In the genomic region with DNA sequence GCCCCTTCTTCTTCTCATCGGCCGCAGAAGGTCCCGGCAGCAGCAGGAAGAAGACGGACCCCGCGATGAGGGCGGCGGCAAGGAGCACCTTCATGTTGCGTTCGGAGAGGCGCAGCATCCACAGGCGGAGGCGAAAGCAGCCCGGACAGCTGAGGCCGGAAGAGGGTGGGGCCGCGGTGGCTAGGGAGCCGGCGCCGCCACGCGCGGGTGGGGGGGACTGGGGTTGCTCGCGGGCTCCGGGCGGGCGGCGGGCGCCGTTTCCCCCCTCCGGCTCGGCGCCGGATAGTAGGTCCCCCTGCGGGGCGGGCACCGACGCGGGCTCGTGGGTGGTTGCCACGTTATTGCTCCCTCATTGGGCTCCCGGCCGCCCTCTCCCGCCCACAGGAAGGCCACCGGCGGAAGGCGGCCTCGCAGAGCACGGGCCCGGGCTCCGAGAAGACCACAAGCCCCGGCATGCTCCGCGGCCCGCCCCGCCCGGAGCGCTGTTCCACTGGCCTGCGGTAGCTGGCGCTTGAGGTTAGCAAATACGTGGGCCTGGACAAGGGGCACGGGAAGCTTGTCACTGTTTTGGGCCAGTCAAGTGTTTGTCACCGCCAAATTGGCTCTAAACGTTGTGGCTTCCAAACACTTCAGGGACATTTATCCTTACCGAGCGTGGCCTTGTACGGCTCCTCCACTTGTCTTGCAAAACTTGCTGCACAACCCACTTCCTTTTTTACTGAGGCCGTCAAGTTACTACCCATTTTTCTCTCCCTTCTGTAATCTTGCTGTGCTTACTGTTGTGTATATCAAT, we compare ENCODE assay signal across 1 cellular context.
TF ChIP-seq lines count a peak whose summit lies in the region.

A gene (minus strand): TSS at position 154 of the 793 bp plus-strand sequence. CDS start 36 bp downstream, at position 118.

TF ChIP-seq in K562, 482 proteins besides CTCF, POLR2A, EP300 and RAD21 (continued from another document and continues in another):
- TF ChIP-seq, protein P1, sequence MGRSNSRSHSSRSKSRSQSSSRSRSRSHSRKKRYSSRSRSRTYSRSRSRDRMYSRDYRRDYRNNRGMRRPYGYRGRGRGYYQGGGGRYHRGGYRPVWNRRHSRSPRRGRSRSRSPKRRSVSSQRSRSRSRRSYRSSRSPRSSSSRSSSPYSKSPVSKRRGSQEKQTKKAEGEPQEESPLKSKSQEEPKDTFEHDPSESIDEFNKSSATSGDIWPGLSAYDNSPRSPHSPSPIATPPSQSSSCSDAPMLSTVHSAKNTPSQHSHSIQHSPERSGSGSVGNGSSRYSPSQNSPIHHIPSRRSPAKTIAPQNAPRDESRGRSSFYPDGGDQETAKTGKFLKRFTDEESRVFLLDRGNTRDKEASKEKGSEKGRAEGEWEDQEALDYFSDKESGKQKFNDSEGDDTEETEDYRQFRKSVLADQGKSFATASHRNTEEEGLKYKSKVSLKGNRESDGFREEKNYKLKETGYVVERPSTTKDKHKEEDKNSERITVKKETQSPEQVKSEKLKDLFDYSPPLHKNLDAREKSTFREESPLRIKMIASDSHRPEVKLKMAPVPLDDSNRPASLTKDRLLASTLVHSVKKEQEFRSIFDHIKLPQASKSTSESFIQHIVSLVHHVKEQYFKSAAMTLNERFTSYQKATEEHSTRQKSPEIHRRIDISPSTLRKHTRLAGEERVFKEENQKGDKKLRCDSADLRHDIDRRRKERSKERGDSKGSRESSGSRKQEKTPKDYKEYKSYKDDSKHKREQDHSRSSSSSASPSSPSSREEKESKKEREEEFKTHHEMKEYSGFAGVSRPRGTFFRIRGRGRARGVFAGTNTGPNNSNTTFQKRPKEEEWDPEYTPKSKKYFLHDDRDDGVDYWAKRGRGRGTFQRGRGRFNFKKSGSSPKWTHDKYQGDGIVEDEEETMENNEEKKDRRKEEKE (IDR thresholded peaks at IDR 0.05; ENCODE audit: borderline replicate concordance in 1 of 2, control insufficient read depth in 1 of 2, low read depth in 2 of 2, low read length in 1 of 2) = peak in 1 of 2 experiments; percentile 74; a peak in 2 of 4 replicates
- peak; percentile 74 to 97 for TF ChIP-seq FOXK2 (conservative IDR thresholded peaks at IDR 0.05 in 1 of 2, IDR thresholded peaks at IDR 0.05 in 1 of 2; ENCODE audit: low read depth in 2 of 2)
- TF ChIP-seq CBX8 (IDR thresholded peaks at IDR 0.05; ENCODE audit: borderline replicate concordance, extremely low read depth, low read depth, low read length, poor library complexity, severe bottlenecking) = no peak
- peak in 2 of 3 experiments; percentile 42 to 45 for TF ChIP-seq YY1 (IDR thresholded peaks at IDR 0.05; ENCODE audit: borderline replicate concordance in 1 of 3, control insufficient read depth in 1 of 3, extremely low read depth in 1 of 3, insufficient read depth in 3 of 3, insufficient read length in 1 of 3, insufficient replicate concordance in 2 of 3, low read depth in 1 of 3, low read length in 2 of 3)
- no peak for TF ChIP-seq KDM2B (CRISPR knock-in tag; IDR thresholded peaks at IDR 0.05)
- TF ChIP-seq ZNF586 (CRISPR knock-in tag; conservative IDR thresholded peaks at IDR 0.05) = no peak
- TF ChIP-seq, protein P2, sequence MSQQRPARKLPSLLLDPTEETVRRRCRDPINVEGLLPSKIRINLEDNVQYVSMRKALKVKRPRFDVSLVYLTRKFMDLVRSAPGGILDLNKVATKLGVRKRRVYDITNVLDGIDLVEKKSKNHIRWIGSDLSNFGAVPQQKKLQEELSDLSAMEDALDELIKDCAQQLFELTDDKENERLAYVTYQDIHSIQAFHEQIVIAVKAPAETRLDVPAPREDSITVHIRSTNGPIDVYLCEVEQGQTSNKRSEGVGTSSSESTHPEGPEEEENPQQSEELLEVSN (IDR thresholded peaks at IDR 0.05; ENCODE audit: borderline replicate concordance in 1 of 2, extremely low read depth in 1 of 2, insufficient read depth in 1 of 2, insufficient read length in 1 of 2, low read depth in 1 of 2, low read length in 1 of 2, poor library complexity in 1 of 2, severe bottlenecking in 1 of 2) = peak in 1 of 2 experiments; percentile 55
- TF ChIP-seq, protein P3, sequence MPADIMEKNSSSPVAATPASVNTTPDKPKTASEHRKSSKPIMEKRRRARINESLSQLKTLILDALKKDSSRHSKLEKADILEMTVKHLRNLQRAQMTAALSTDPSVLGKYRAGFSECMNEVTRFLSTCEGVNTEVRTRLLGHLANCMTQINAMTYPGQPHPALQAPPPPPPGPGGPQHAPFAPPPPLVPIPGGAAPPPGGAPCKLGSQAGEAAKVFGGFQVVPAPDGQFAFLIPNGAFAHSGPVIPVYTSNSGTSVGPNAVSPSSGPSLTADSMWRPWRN (IDR thresholded peaks at IDR 0.05; ENCODE audit: low read depth) = no peak
- TF ChIP-seq RBBP5 (IDR thresholded peaks at IDR 0.05; ENCODE audit: borderline replicate concordance, insufficient read depth, low read length, poor library complexity, severe bottlenecking) = peak; percentile 91
- TF ChIP-seq SMARCA4 (IDR thresholded peaks at IDR 0.05) = peak; percentile 64; the same call in 1 of the 2 replicates
- TF ChIP-seq NFIC (IDR thresholded peaks at IDR 0.05) = peak; percentile 48
- peak; percentile 66 for TF ChIP-seq ETV5 (CRISPR knock-in tag; IDR thresholded peaks at IDR 0.05; ENCODE audit: low read depth)
- TF ChIP-seq ZNF263 (CRISPR knock-in tag; IDR thresholded peaks at IDR 0.05; ENCODE audit: borderline replicate concordance) = peak; percentile 30; the same call in 1 of the 2 replicates
- TF ChIP-seq, protein P4, sequence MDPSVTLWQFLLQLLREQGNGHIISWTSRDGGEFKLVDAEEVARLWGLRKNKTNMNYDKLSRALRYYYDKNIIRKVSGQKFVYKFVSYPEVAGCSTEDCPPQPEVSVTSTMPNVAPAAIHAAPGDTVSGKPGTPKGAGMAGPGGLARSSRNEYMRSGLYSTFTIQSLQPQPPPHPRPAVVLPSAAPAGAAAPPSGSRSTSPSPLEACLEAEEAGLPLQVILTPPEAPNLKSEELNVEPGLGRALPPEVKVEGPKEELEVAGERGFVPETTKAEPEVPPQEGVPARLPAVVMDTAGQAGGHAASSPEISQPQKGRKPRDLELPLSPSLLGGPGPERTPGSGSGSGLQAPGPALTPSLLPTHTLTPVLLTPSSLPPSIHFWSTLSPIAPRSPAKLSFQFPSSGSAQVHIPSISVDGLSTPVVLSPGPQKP (CRISPR knock-in tag; IDR thresholded peaks at IDR 0.05) = no peak
- TF ChIP-seq, protein P5, sequence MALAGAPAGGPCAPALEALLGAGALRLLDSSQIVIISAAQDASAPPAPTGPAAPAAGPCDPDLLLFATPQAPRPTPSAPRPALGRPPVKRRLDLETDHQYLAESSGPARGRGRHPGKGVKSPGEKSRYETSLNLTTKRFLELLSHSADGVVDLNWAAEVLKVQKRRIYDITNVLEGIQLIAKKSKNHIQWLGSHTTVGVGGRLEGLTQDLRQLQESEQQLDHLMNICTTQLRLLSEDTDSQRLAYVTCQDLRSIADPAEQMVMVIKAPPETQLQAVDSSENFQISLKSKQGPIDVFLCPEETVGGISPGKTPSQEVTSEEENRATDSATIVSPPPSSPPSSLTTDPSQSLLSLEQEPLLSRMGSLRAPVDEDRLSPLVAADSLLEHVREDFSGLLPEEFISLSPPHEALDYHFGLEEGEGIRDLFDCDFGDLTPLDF (CRISPR knock-in tag; IDR thresholded peaks at IDR 0.05) = peak; percentile 60; the same call in 1 of the 2 replicates
- TF ChIP-seq SAP30 (IDR thresholded peaks at IDR 0.05; ENCODE audit: borderline replicate concordance, insufficient read depth, low read depth, low read length, poor library complexity, severe bottlenecking) = peak; percentile 86
- no peak for TF ChIP-seq ATF1 (CRISPR knock-in tag; IDR thresholded peaks at IDR 0.05)
- TF ChIP-seq ATF1 (tag; IDR thresholded peaks at IDR 0.05) = peak; percentile 94
- peak in 1 of 2 experiments; percentile 73; a peak in 2 of 4 replicates for TF ChIP-seq TRIM24 (IDR thresholded peaks at IDR 0.05)
- no peak for TF ChIP-seq ZNF444 (CRISPR knock-in tag; IDR thresholded peaks at IDR 0.05)
- peak; percentile 64 for TF ChIP-seq HNRNPLL (IDR thresholded peaks at IDR 0.05; ENCODE audit: low read depth, low read length, poor library complexity, severe bottlenecking)
- peak; percentile 96 for TF ChIP-seq GABPA (tag; conservative IDR thresholded peaks at IDR 0.05; ENCODE audit: low read depth)
- TF ChIP-seq ZNF324 (CRISPR knock-in tag; IDR thresholded peaks at IDR 0.05) = no peak
- peak; percentile 56 for TF ChIP-seq RNF2 (IDR thresholded peaks at IDR 0.05)
- TF ChIP-seq ETV6 (IDR thresholded peaks at IDR 0.05; ENCODE audit: borderline replicate concordance in 1 of 2, low read depth in 2 of 2, low read length in 1 of 2) = 0 out of 4 replicates have a peak, but pooled peaks of 1 of the 2 experiments have one; percentile 8
- no peak for TF ChIP-seq ETV6 (CRISPR knock-in tag; IDR thresholded peaks at IDR 0.05; ENCODE audit: borderline replicate concordance)
- TF ChIP-seq CBFA2T3 (IDR thresholded peaks at IDR 0.05) = no peak
- TF ChIP-seq HMGN3 (IDR thresholded peaks at IDR 0.05; ENCODE audit: borderline replicate concordance, extremely low read depth, insufficient read length, low read depth, low read length) = peak; percentile 76
- TF ChIP-seq YBX1 (IDR thresholded peaks at IDR 0.05) = no peak
- TF ChIP-seq JUN (IDR thresholded peaks at IDR 0.05; ENCODE audit: borderline replicate concordance, low read depth, low read length) = 0 out of 2 replicates have a peak, but pooled peaks have one; percentile 6
- no peak; the same call in 1 of the 2 replicates for TF ChIP-seq JUN (CRISPR knock-in tag; IDR thresholded peaks at IDR 0.05; ENCODE audit: borderline replicate concordance)
- peak; percentile 31 for TF ChIP-seq DMBX1 (CRISPR knock-in tag; IDR thresholded peaks at IDR 0.05; ENCODE audit: borderline replicate concordance)
- TF ChIP-seq, protein P6, sequence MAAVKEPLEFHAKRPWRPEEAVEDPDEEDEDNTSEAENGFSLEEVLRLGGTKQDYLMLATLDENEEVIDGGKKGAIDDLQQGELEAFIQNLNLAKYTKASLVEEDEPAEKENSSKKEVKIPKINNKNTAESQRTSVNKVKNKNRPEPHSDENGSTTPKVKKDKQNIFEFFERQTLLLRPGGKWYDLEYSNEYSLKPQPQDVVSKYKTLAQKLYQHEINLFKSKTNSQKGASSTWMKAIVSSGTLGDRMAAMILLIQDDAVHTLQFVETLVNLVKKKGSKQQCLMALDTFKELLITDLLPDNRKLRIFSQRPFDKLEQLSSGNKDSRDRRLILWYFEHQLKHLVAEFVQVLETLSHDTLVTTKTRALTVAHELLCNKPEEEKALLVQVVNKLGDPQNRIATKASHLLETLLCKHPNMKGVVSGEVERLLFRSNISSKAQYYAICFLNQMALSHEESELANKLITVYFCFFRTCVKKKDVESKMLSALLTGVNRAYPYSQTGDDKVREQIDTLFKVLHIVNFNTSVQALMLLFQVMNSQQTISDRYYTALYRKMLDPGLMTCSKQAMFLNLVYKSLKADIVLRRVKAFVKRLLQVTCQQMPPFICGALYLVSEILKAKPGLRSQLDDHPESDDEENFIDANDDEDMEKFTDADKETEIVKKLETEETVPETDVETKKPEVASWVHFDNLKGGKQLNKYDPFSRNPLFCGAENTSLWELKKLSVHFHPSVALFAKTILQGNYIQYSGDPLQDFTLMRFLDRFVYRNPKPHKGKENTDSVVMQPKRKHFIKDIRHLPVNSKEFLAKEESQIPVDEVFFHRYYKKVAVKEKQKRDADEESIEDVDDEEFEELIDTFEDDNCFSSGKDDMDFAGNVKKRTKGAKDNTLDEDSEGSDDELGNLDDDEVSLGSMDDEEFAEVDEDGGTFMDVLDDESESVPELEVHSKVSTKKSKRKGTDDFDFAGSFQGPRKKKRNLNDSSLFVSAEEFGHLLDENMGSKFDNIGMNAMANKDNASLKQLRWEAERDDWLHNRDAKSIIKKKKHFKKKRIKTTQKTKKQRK (IDR thresholded peaks at IDR 0.05; ENCODE audit: borderline replicate concordance, low read depth, low read length) = no peak
- TF ChIP-seq RBFOX2 (IDR thresholded peaks at IDR 0.05; ENCODE audit: low read depth, low read length) = peak; percentile 98
- TF ChIP-seq EP400 (IDR thresholded peaks at IDR 0.05) = peak; percentile 97
- peak; percentile 97 for TF ChIP-seq SPI1 (IDR thresholded peaks at IDR 0.05; ENCODE audit: borderline replicate concordance, low read depth, low read length)
- TF ChIP-seq ETV1 (tag; conservative IDR thresholded peaks at IDR 0.05; ENCODE audit: low read depth) = peak; percentile 59
- TF ChIP-seq, protein P7, sequence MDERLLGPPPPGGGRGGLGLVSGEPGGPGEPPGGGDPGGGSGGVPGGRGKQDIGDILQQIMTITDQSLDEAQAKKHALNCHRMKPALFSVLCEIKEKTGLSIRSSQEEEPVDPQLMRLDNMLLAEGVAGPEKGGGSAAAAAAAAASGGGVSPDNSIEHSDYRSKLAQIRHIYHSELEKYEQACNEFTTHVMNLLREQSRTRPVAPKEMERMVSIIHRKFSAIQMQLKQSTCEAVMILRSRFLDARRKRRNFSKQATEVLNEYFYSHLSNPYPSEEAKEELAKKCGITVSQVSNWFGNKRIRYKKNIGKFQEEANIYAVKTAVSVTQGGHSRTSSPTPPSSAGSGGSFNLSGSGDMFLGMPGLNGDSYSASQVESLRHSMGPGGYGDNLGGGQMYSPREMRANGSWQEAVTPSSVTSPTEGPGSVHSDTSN (CRISPR knock-in tag; IDR thresholded peaks at IDR 0.05; ENCODE audit: low read depth) = no peak
- TF ChIP-seq, protein P7 (tag; conservative IDR thresholded peaks at IDR 0.05; ENCODE audit: low read depth) = peak; percentile 20; the same call in 1 of the 2 replicates
- no peak for TF ChIP-seq MCM5 (IDR thresholded peaks at IDR 0.05; ENCODE audit: low read depth)
- no peak for TF ChIP-seq FOXJ3 (CRISPR knock-in tag; IDR thresholded peaks at IDR 0.05)
- TF ChIP-seq TCFL5 (CRISPR knock-in tag; conservative IDR thresholded peaks at IDR 0.05) = no peak
